In genomic region chr6:144566868-144567615, GRCh38 we compare ENCODE assay signal across 16 cellular contexts.
DNase-seq lines count a peak whose midpoint lies in the region; ATAC-seq lines count a peak whose summit lies in the region.
"Had no signal": no experiment of that assay in that cellular context is flagged by ENCODE, and none has a peak within 500 bp of the region (broad histone marks: within the 10 kb centered on the region; RNA-seq: fewer than 3 reads in every experiment).

No MANE protein-coding gene starts in this region.

- H3K36me3 Mint-ChIP-seq in activated naive CD8-positive, alpha-beta T cell treated with anti-CD3 and anti-CD28 coated beads, Interleukin-2, amount 10 ng/mL, durations not matched to agents 7 days and 5 days, result peaks cover 29% of the 10 kb centered on the region
- peaks cover 22% of the 10 kb centered on the region for H3K36me3 Mint-ChIP-seq in activated naive CD8-positive, alpha-beta T cell treated with anti-CD3 and anti-CD28 coated beads for 36 hours

- H3K4me1 Mint-ChIP-seq in activated naive CD8-positive, alpha-beta T cell treated with anti-CD3 and anti-CD28 coated beads, Interleukin-2, amount 10 ng/mL, durations not matched to agents 7 days and 5 days, result peaks cover 5% of the 10 kb centered on the region
- no peaks in the 10 kb centered on the region for H3K4me1 Mint-ChIP-seq in activated naive CD8-positive, alpha-beta T cell treated with anti-CD3 and anti-CD28 coated beads for 36 hours

- peaks cover 3% of the 10 kb centered on the region for H3K9me3 Mint-ChIP-seq in activated naive CD8-positive, alpha-beta T cell treated with anti-CD3 and anti-CD28 coated beads, Interleukin-2, amount 10 ng/mL, durations not matched to agents 7 days and 5 days
- peaks cover 4% of the 10 kb centered on the region for H3K9me3 Mint-ChIP-seq in activated naive CD8-positive, alpha-beta T cell treated with anti-CD3 and anti-CD28 coated beads for 36 hours

- POLR2A ChIA-PET in activated naive CD8-positive, alpha-beta T cell treated with anti-CD3 and anti-CD28 coated beads, Interleukin-2, amount 10 ng/mL, durations not matched to agents 7 days and 5 days (lab: Charles Lee), result interaction anchor here (0.6 to 2.0 kb wide), 3 partner anchors 17 to 1093 kb away, joined by 3 to 10 read pairs (median 4); no protein-coding TSS in a partner anchor

- H3K27me3 Mint-ChIP-seq in activated naive CD8-positive, alpha-beta T cell treated with anti-CD3 and anti-CD28 coated beads, Interleukin-2, amount 10 ng/mL, durations not matched to agents 7 days and 5 days, result no peaks in the 10 kb centered on the region
- no peaks in the 10 kb centered on the region for H3K27me3 Mint-ChIP-seq in activated naive CD8-positive, alpha-beta T cell treated with anti-CD3 and anti-CD28 coated beads for 36 hours

- no peak for DNase-seq in activated naive CD8-positive, alpha-beta T cell treated with anti-CD3 and anti-CD28 coated beads, Interleukin-2, amount 10 ng/mL, durations not matched to agents 7 days and 5 days
- no peak for DNase-seq in activated naive CD8-positive, alpha-beta T cell treated with anti-CD3 and anti-CD28 coated beads for 36 hours
- DNase-seq in MV-4-11 (lab: John Stamatoyannopoulos, UW), result peak; percentile 87
- peak; percentile 21 for DNase-seq in amniotic epithelial cell (ENCODE audit: low read depth)
- no peak for DNase-seq in stimulated activated naive CD8-positive, alpha-beta T cell treated with anti-CD3 and anti-CD28 coated beads, Interleukin-15, Interleukin-2, amounts not matched to agents 100 U/mL and 50 U/mL, for 24 hours
- DNase-seq in CD1c-positive myeloid dendritic cell (ENCODE audit: extremely low spot score), result no peak
- no peak for DNase-seq in superior temporal gyrus (ENCODE audit: extremely low spot score)
- no peak for DNase-seq in NCI-H2029 (lab: John Stamatoyannopoulos, UW)
- DNase-seq: cortex of kidney; DMS 273 treated with DMSO at 0.1 percent for 48 hours; head of caudate nucleus; mucosa of descending colon; NCI-H1048; SJCRH30; stimulated activated CD4-positive, alpha-beta T cell treated with anti-CD3 and anti-CD28 coated beads, Interleukin-12 subunit alpha, Interleukin-12 subunit beta, amount 100 ng/mL, for 4 hours; substantia nigra had no signal

- ATAC-seq in activated naive CD8-positive, alpha-beta T cell treated with anti-CD3 and anti-CD28 coated beads, Interleukin-2, amount 10 ng/mL, durations not matched to agents 7 days and 5 days (ENCODE audit: low read depth), result peak; percentile 77
- ATAC-seq in stimulated activated naive CD8-positive, alpha-beta T cell treated with anti-CD3 and anti-CD28 coated beads, Interleukin-15, Interleukin-2, amounts not matched to agents 100 U/mL and 50 U/mL, for 24 hours, result peak; percentile 72
- ATAC-seq: mucosa of descending colon had no signal

- H3K27ac Mint-ChIP-seq in activated naive CD8-positive, alpha-beta T cell treated with anti-CD3 and anti-CD28 coated beads, Interleukin-2, amount 10 ng/mL, durations not matched to agents 7 days and 5 days, result no peak overlapping the region
- no peak overlapping the region for H3K27ac Mint-ChIP-seq in activated naive CD8-positive, alpha-beta T cell treated with anti-CD3 and anti-CD28 coated beads for 36 hours

- H3K4me3 Mint-ChIP-seq in activated naive CD8-positive, alpha-beta T cell treated with anti-CD3 and anti-CD28 coated beads, Interleukin-2, amount 10 ng/mL, durations not matched to agents 7 days and 5 days, result no peak overlapping the region
- no peak overlapping the region for H3K4me3 Mint-ChIP-seq in activated naive CD8-positive, alpha-beta T cell treated with anti-CD3 and anti-CD28 coated beads for 36 hours

Comparison
In these comparisons a context has a peak if more than half of its experiments do, and no peak if none do; other contexts are left out.
1. DNase-seq: peak in MV-4-11 (single experiment) and amniotic epithelial cell (single experiment); none in activated naive CD8-positive, alpha-beta T cell treated with anti-CD3 and anti-CD28 coated beads, Interleukin-2, amount 10 ng/mL, durations not matched to agents 7 days and 5 days (single experiment), activated naive CD8-positive, alpha-beta T cell treated with anti-CD3 and anti-CD28 coated beads for 36 hours (single experiment), stimulated activated naive CD8-positive, alpha-beta T cell treated with anti-CD3 and anti-CD28 coated beads, Interleukin-15, Interleukin-2, amounts not matched to agents 100 U/mL and 50 U/mL, for 24 hours (single experiment), CD1c-positive myeloid dendritic cell (single experiment), superior temporal gyrus (single experiment) and NCI-H2029 (single experiment).